ENCODE assay signal across 26 cellular contexts in the genomic region with DNA sequence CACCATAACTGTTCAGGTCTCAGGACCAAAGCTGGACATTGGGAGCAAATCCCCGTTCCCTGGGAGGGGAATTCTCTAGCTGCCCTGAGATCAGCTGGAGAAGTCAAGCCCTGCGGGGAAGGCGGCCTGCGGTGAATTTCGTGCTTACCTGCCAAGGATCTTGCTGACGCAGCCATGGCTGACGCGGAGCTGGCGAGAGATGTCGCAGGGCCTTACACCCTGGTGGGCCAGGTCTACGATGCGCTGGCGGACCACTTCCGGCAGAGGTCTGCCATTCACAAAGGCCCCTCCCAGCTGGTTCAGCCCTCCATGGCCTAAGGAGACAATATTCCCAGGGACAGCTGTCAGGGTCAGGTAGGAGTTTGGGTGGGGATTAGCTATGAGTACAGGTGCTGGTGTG. TPM values are rescaled to one million over a fixed set of nuclear protein-coding genes. Genes with fewer than 3 reads are reported as not detected.
A peak's percentile ranks its signal among the peaks of the same experiment; 100 is the strongest.
DNase-seq lines count a peak whose midpoint lies in the region; ATAC-seq, FAIRE-seq and TF ChIP-seq lines count a peak whose summit lies in the region.
"Had no signal": no experiment of that assay in that cellular context is flagged by ENCODE, and none has a peak within 500 bp of the region (broad histone marks: within the 10 kb centered on the region; RNA-seq: fewer than 3 reads in every experiment).

No MANE protein-coding gene starts in this region.

- H3K4me1 ChIP-seq in right lobe of liver (peaks cover 0 to 33% (median 14%) of the 10 kb centered on the region in 4 donors), HepG2 (ENCODE audit: insufficient read depth, low read length) (peaks cover 58% of the 10 kb centered on the region), mesenchymal stem cell (ENCODE audit: control insufficient read depth, insufficient read depth, low read depth, low read length) (peaks cover 42% of the 10 kb centered on the region), thyroid gland (peaks cover 75 to 92% of the 10 kb centered on the region in 2 donors), hepatocyte (ENCODE audit: insufficient read depth) (peaks cover under 1% of the 10 kb centered on the region)

- peak overlapping the region; percentile 24 for H2AK5ac ChIP-seq in mesenchymal stem cell (ENCODE audit: low read length, severe bottlenecking)

- no peak overlapping the region for H3K4me3 ChIP-seq in right lobe of liver
- H3K4me3 ChIP-seq in HepG2 (replicated peaks in 1 of 3; ENCODE audit: insufficient read depth in 1 of 3, low read depth in 2 of 3, low read length in 3 of 3): no peak overlapping the region
- H3K4me3 ChIP-seq in mesenchymal stem cell (ENCODE audit: insufficient read depth in 1 of 2, low read depth in 1 of 2, low read length in 2 of 2): no peak overlapping the region
- no peak overlapping the region for H3K4me3 ChIP-seq in thyroid gland (replicated peaks in 1 of 3)
- no peak overlapping the region for H3K4me3 ChIP-seq in hepatocyte
- H3K4me3 ChIP-seq: BLaER1 treated with 17β-estradiol and CSF1 and Interleukin-3, amounts not matched to agents 10 nM and 100 nM; GM23338 had no signal

- no peak overlapping the region for H3K18ac ChIP-seq in mesenchymal stem cell (ENCODE audit: low read depth in 1 of 2, low read length in 2 of 2)

- peaks cover 18% of the 10 kb centered on the region for H3K36me3 Mint-ChIP-seq in dendritic cell treated with granulocyte-macrophage colony-stimulating factor and Interleukin-4, amounts not matched to agents 40 ng/mL and 50 ng/mL, for 4 days (ENCODE audit: low read depth)
- H3K36me3 Mint-ChIP-seq: CD4-positive, CD25-positive, alpha-beta regulatory T cell had no signal

- H3K4me1 Mint-ChIP-seq in dendritic cell treated with granulocyte-macrophage colony-stimulating factor and Interleukin-4, amounts not matched to agents 40 ng/mL and 50 ng/mL, for 4 days (ENCODE audit: low read depth): peaks cover 55% of the 10 kb centered on the region

- H3K4me2 ChIP-seq in HepG2 (ENCODE audit: low read depth, low read length): no peak overlapping the region
- H3K4me2 ChIP-seq in mesenchymal stem cell (ENCODE audit: low read length, poor library complexity, severe bottlenecking): no peak overlapping the region
- no peak overlapping the region for H3K4me2 ChIP-seq in hepatocyte
- H3K4me2 ChIP-seq: GM23338 had no signal

- no peak for TF ChIP-seq POLR2A in right lobe of liver (IDR thresholded peaks at IDR 0.05)
- TF ChIP-seq POLR2A in HepG2 (IDR thresholded peaks at IDR 0.05; ENCODE audit: insufficient read depth in 1 of 2, low read depth in 2 of 2, low read length in 2 of 2): no peak
- TF ChIP-seq POLR2A in thyroid gland (IDR thresholded peaks at IDR 0.05): no peak

- H3K4ac ChIP-seq in mesenchymal stem cell (ENCODE audit: low read depth in 1 of 2, low read length in 2 of 2): no peak overlapping the region

- CTCF ChIA-PET in HepG2 (lab: Yijun Ruan, JAX; ENCODE audit: low intra/inter-chr PET ratio, low total read pairs): interaction anchor here (3.8 kb wide), 1 partner anchor 42 kb away, joined by 26 read pairs; no protein-coding TSS in a partner anchor

- no peak overlapping the region for H2BK12ac ChIP-seq in mesenchymal stem cell (ENCODE audit: low read length in 2 of 2)

- peak overlapping the region; percentile 58 for H3K27ac Mint-ChIP-seq in dendritic cell treated with granulocyte-macrophage colony-stimulating factor and Interleukin-4, amounts not matched to agents 40 ng/mL and 50 ng/mL, for 4 days
- H3K27ac Mint-ChIP-seq: B cell, GM23338 had no signal

- no peaks in the 10 kb centered on the region for H3K9me3 Mint-ChIP-seq in dendritic cell treated with granulocyte-macrophage colony-stimulating factor and Interleukin-4, amounts not matched to agents 40 ng/mL and 50 ng/mL, for 4 days
- H3K9me3 Mint-ChIP-seq: CD4-positive, CD25-positive, alpha-beta regulatory T cell; CD8-positive, alpha-beta memory T cell; GM23338; HFFc6; IgD-negative memory B cell had no signal

- no peak overlapping the region for H2BK15ac ChIP-seq in mesenchymal stem cell (ENCODE audit: low read depth, poor library complexity, severe bottlenecking)

- no peaks in the 10 kb centered on the region for H3K27me3 Mint-ChIP-seq in dendritic cell treated with granulocyte-macrophage colony-stimulating factor and Interleukin-4, amounts not matched to agents 40 ng/mL and 50 ng/mL, for 4 days
- H3K27me3 Mint-ChIP-seq: B cell had no signal

- TF ChIP-seq RAD21 in HepG2 (CRISPR knock-in tag; IDR thresholded peaks at IDR 0.05): no peak

- no CpG with 5 or more reads among the region's 14 CpGs for WGBS in right lobe of liver (ENCODE audit: insufficient coverage, low coverage, low lambda C conversion rate, missing lambda C conversion rate)
- 90% methylated on average over 14 of the region's 14 CpGs for WGBS in HepG2 (ENCODE audit: low lambda C conversion rate)
- WGBS in mesenchymal stem cell: 90% methylated on average over 13 of the region's 14 CpGs
- 82 to 87% methylated on average over 14 of the region's 14 CpGs for WGBS in thyroid gland, 2 donors
- 90% methylated on average over 14 of the region's 14 CpGs for WGBS in hepatocyte (ENCODE audit: low lambda C conversion rate, missing lambda C conversion rate)

- in situ Hi-C loops in HepG2 (cut with HindIII; ENCODE audit: extremely low pct_ligation_motif_present, low pct_unique_long_range_greater_than_20kb): loop anchor here (5.0 kb wide), 1 partner anchor 39 kb away; no protein-coding TSS in a partner anchor

- intact Hi-C loops in right lobe of liver (cut with DNase I) (loop anchor here in 1 of 2 donors (5.0 kb wide), 1 partner anchor 126 kb away; no protein-coding TSS in a partner anchor), HepG2 (cut with micrococcal nuclease; ENCODE audit: unreplicated experiment) (no loop called here), thyroid gland (cut with DNase I) (loop anchor here (5.0 kb wide), 1 partner anchor 126 kb away; no protein-coding TSS in a partner anchor)
- intact Hi-C loops in dendritic cell treated with granulocyte-macrophage colony-stimulating factor and Interleukin-4, amounts not matched to agents 40 ng/mL and 50 ng/mL, for 4 days (cut with micrococcal nuclease): no loop called here

- no peak for TF ChIP-seq EP300 in HepG2 (IDR thresholded peaks at IDR 0.05; ENCODE audit: low read depth in 2 of 2, low read length in 2 of 2)
- no peak for TF ChIP-seq EP300 in HepG2 (CRISPR knock-in tag; IDR thresholded peaks at IDR 0.05; ENCODE audit: borderline replicate concordance)

- POLR2A ChIA-PET in HepG2 (lab: Yijun Ruan, JAX): interaction anchor here (0.6 to 2.4 kb wide), 6 partner anchors 12 to 106 kb away, joined by 3 to 10 read pairs (median 4); no protein-coding TSS in a partner anchor

- H3K79me1 ChIP-seq in mesenchymal stem cell (replicated peaks; ENCODE audit: low read length, poor library complexity, severe bottlenecking): peaks cover 1% of the 10 kb centered on the region

- peak overlapping the region; percentile 21 for H4K91ac ChIP-seq in mesenchymal stem cell (ENCODE audit: low read length)

- no peak overlapping the region for H2BK5ac ChIP-seq in mesenchymal stem cell (ENCODE audit: low read depth, low read length, poor library complexity, severe bottlenecking)

- no peak overlapping the region for H3K9ac ChIP-seq in HepG2 (ENCODE audit: insufficient read depth, low read depth, low read length)
- H3K9ac ChIP-seq in mesenchymal stem cell (ENCODE audit: low read length): peak overlapping the region; percentile 77

- no TSS peak for BruUV-seq in HepG2 (replicated peaks; lab: Mats Ljungman, UMichigan)

- no peak overlapping the region for H3K4me3 Mint-ChIP-seq in dendritic cell treated with granulocyte-macrophage colony-stimulating factor and Interleukin-4, amounts not matched to agents 40 ng/mL and 50 ng/mL, for 4 days
- H3K4me3 Mint-ChIP-seq: B cell; CD4-positive, CD25-positive, alpha-beta regulatory T cell; CD8-positive, alpha-beta memory T cell; GM23338; HFFc6; IgD-negative memory B cell had no signal

- no peak overlapping the region for H3K14ac ChIP-seq in mesenchymal stem cell (ENCODE audit: low read length in 2 of 2)

- no peaks in the 10 kb centered on the region for H3K9me3 ChIP-seq in right lobe of liver
- H3K9me3 ChIP-seq in HepG2 (ENCODE audit: low read length): no peaks in the 10 kb centered on the region
- H3K9me3 ChIP-seq in mesenchymal stem cell (ENCODE audit: control insufficient read depth, low read length): peaks cover 6% of the 10 kb centered on the region
- no peaks in the 10 kb centered on the region for H3K9me3 ChIP-seq in thyroid gland
- no peaks in the 10 kb centered on the region for H3K9me3 ChIP-seq in hepatocyte (ENCODE audit: low read depth)
- H3K9me3 ChIP-seq: BLaER1 treated with 17β-estradiol and CSF1 and Interleukin-3, amounts not matched to agents 10 nM and 100 nM had no signal

- H3K79me2 ChIP-seq in HepG2 (ENCODE audit: insufficient read depth, low read length): no peaks in the 10 kb centered on the region
- no peaks in the 10 kb centered on the region for H3K79me2 ChIP-seq in hepatocyte

- H4K20me1 ChIP-seq in HepG2 (ENCODE audit: insufficient read depth, low read length) (no peaks in the 10 kb centered on the region), hepatocyte (ENCODE audit: insufficient read depth, poor library complexity, severe bottlenecking) (no peaks in the 10 kb centered on the region)

- H3K27ac ChIP-seq in right lobe of liver (peak overlapping the region in 2 of 3 donors; percentile 68 to 69), HepG2 (ENCODE audit: extremely low read length, insufficient read depth, low read length) (no peak overlapping the region), mesenchymal stem cell (ENCODE audit: low read length, poor library complexity, severe bottlenecking) (peak overlapping the region; percentile 12), thyroid gland (peak overlapping the region in 2 of 3 donors; percentile 67 to 83), hepatocyte (no peak overlapping the region)
- H3K27ac ChIP-seq: HL-60 had no signal

- H3K27me3 ChIP-seq in right lobe of liver (no peaks in the 10 kb centered on the region), HepG2 (ENCODE audit: control insufficient read depth in 1 of 2, insufficient read depth in 2 of 2, low read length in 2 of 2) (no peaks in the 10 kb centered on the region), mesenchymal stem cell (ENCODE audit: control insufficient read depth in 1 of 2, insufficient read depth in 1 of 2, low read length in 2 of 2) (no peaks in the 10 kb centered on the region), thyroid gland (no peaks in the 10 kb centered on the region), hepatocyte (no peaks in the 10 kb centered on the region)
- H3K27me3 ChIP-seq: BLaER1 treated with 17β-estradiol and CSF1 and Interleukin-3, amounts not matched to agents 10 nM and 100 nM had no signal

- H2AFZ ChIP-seq in HepG2 (ENCODE audit: low read length): no peak overlapping the region
- H2AFZ ChIP-seq in mesenchymal stem cell (ENCODE audit: low read depth, low read length): no peak overlapping the region
- H2AFZ ChIP-seq in hepatocyte: no peak overlapping the region
- H2AFZ ChIP-seq: GM23338 had no signal

- DNase-seq in right lobe of liver (peak in 1 of 3 donors; percentile 55), HepG2 (ENCODE audit: low spot score) (no peak), mesenchymal stem cell (no peak), thyroid gland (no peak), hepatocyte (ENCODE audit: low spot score) (no peak), DMS53 treated with DMSO at 0.1 percent for 48 hours (lab: John Stamatoyannopoulos, UW; ENCODE audit: unreplicated experiment) (no peak)
- DNase-seq: 8988T; CD4-positive, CD25-positive, alpha-beta regulatory T cell; CD8-positive, alpha-beta memory T cell; COR-L47; DMS79; GDM1; H7; HFFc6; KBM-7 had no signal

- no peak for FAIRE-seq in HepG2 (lab: Jason Lieb, UNC)
- FAIRE-seq: D721Med, GM12892, GM18507 had no signal

- H3K36me3 ChIP-seq in right lobe of liver: no peaks in the 10 kb centered on the region
- H3K36me3 ChIP-seq in HepG2 (replicated peaks in 1 of 2; ENCODE audit: control insufficient read depth in 1 of 2, insufficient read depth in 2 of 2, low read length in 2 of 2): no peaks in the 10 kb centered on the region
- H3K36me3 ChIP-seq in mesenchymal stem cell (ENCODE audit: control insufficient read depth in 1 of 2, insufficient read depth in 2 of 2, low read depth in 1 of 2, low read length in 2 of 2): peaks cover 19 to 46% of the 10 kb centered on the region in 2 experiments
- peaks cover 58% of the 10 kb centered on the region in 2 donors for H3K36me3 ChIP-seq in thyroid gland
- no peaks in the 10 kb centered on the region for H3K36me3 ChIP-seq in hepatocyte (replicated peaks; ENCODE audit: insufficient read depth, low read depth)

- no peak overlapping the region for H3K23ac ChIP-seq in mesenchymal stem cell (ENCODE audit: low read length in 2 of 2)

- H3K9me2 ChIP-seq in hepatocyte (replicated peaks; ENCODE audit: insufficient read depth): no peaks in the 10 kb centered on the region

- TF ChIP-seq CTCF in right lobe of liver (IDR thresholded peaks at IDR 0.05) (no peak), HepG2 (CRISPR knock-in tag; IDR thresholded peaks at IDR 0.05) (no peak), thyroid gland (IDR thresholded peaks at IDR 0.05) (no peak), hepatocyte (IDR thresholded peaks at IDR 0.05; ENCODE audit: poor library complexity) (no peak)

- no peak overlapping the region for H2BK120ac ChIP-seq in mesenchymal stem cell (ENCODE audit: low read depth, low read length)

- H4K8ac ChIP-seq in mesenchymal stem cell (ENCODE audit: low read length): no peak overlapping the region

- ATAC-seq in right lobe of liver (no peak), HepG2 (no peak), HG03196 (IDR thresholded peaks at IDR 0.05; ENCODE audit: unreplicated experiment) (no peak)
- ATAC-seq: GM23338, HCT116 had no signal

RNA-seq across cellular contexts. Expression of a gene that starts 32.1 kb away (rescaled TPM):
- total RNA-seq in right lobe of liver: 1 to 10 TPM in 2 of 6 experiments, under 1 TPM in 4; 0.27 to 1.9 (median 0.86) TPM
- total RNA-seq in HepG2 (2016; rRNA removed; fragmentation: Illumina TruSeq; extraction: Trizol): 1.3 and 1.5 TPM in 2 replicates
- total RNA-seq in HepG2 (2016; cell fraction: cytosol; rRNA removed; fragmentation: Illumina TruSeq; extraction: Trizol; ENCODE audit: low read depth): 0.79 and 0.91 TPM in 2 replicates
- total RNA-seq in HepG2 (2016; cell fraction: insoluble cytoplasmic fraction; rRNA removed; fragmentation: Illumina TruSeq; extraction: Trizol): 1.4 and 1.5 TPM in 2 replicates
- 1.9 and 2.0 TPM in 2 replicates for total RNA-seq in HepG2 (2016; cell fraction: membrane; rRNA removed; fragmentation: Illumina TruSeq; extraction: Trizol)
- 0.88 and 0.90 TPM in 2 replicates for total RNA-seq in HepG2 (2016; cell fraction: nucleus; rRNA removed; fragmentation: Illumina TruSeq; extraction: Trizol)
- 8.1 and 8.8 TPM in 2 replicates for polyA plus RNA-seq in HepG2 (2011; rRNA removed)
- 3.2 and 4.3 TPM in 2 replicates for polyA plus RNA-seq in HepG2 (2011; cell fraction: cytosol; rRNA removed)
- polyA plus RNA-seq in HepG2 (2011; cell fraction: nucleus; rRNA removed): 2.5 and 2.8 TPM in 2 replicates
- 5.3 and 8.3 TPM in 2 replicates for polyA plus RNA-seq in HepG2 (2012)
- 1.0 and 1.2 TPM in 2 replicates for polyA plus RNA-seq in HepG2 (2016; cell fraction: cytosol; fragmentation: Illumina TruSeq; extraction: Trizol; ENCODE audit: low read depth)
- 3.8 and 4.0 TPM in 2 replicates for polyA plus RNA-seq in HepG2 (2016; cell fraction: insoluble cytoplasmic fraction; fragmentation: Illumina TruSeq; extraction: Trizol; ENCODE audit: low read depth)
- 2.8 TPM in 2 replicates for polyA plus RNA-seq in HepG2 (2016; cell fraction: membrane; fragmentation: Illumina TruSeq; extraction: Trizol; ENCODE audit: low read depth)
- 2.5 and 3.1 TPM in 2 replicates for polyA plus RNA-seq in HepG2 (2016; cell fraction: nucleus; fragmentation: Illumina TruSeq; extraction: Trizol; ENCODE audit: insufficient read depth, low read depth)
- 1.1 and 5.5 TPM in 2 replicates for polyA minus RNA-seq in HepG2 (2011; rRNA and poly(A)+ RNA removed; ENCODE audit: low replicate concordance)
- 2.4 and 3.0 TPM in 2 replicates for polyA minus RNA-seq in HepG2 (2011; cell fraction: cytosol; rRNA and poly(A)+ RNA removed)
- polyA minus RNA-seq in HepG2 (2011; cell fraction: nucleus; rRNA and poly(A)+ RNA removed): 3.7 and 3.9 TPM in 2 replicates
- polyA plus RNA-seq in mesenchymal stem cell (2013, experiment 1 of 2): 0.03 TPM
- 0.10 TPM for polyA plus RNA-seq in mesenchymal stem cell (2013, experiment 2 of 2)
- 1,000 to 10,000 TPM; 1,318 to 2,156 (median 1,767) TPM for total RNA-seq in thyroid gland
- total RNA-seq in hepatocyte: 0.20 TPM in 1 of 2 replicates, not detected in the other
- 0.05 and 0.16 TPM in 2 replicates for polyA plus RNA-seq in hepatocyte
- total RNA-seq: H7 had no signal

Comparison
In these comparisons a context has a peak if more than half of its experiments do, and no peak if none do; other contexts are left out.
1. H3K27ac ChIP-seq: peak in right lobe of liver (2 of 3), mesenchymal stem cell (single experiment) and thyroid gland (2 of 3); none in HepG2 (single experiment) and hepatocyte (single experiment).
2. RNA of a gene that starts 32.1 kb away (total RNA-seq): 1,318 to 2,156 TPM in thyroid gland; 0.79 to 2.0 TPM in HepG2, 0.27 to 1.9 TPM in right lobe of liver and 0.20 TPM in hepatocyte; every median in the first group is over 100 times any median in the second.